Comparison of ENCODE assay signal across 8 cellular contexts in genomic region chr3:43544277-43544676, GRCh38.
A peak's percentile ranks its signal among the peaks of the same experiment; 100 is the strongest.
DNase-seq lines count a peak whose midpoint lies in the region; ATAC-seq, FAIRE-seq and TF ChIP-seq lines count a peak whose summit lies in the region.
"Not testable (repeated sequence)": the region's sequence is repeated elsewhere in the genome, so short reads cannot be mapped to it uniquely, and the experiment has no call there.

No MANE protein-coding gene starts in this region.

- not testable (repeated sequence) for H3K4me3 Mint-ChIP-seq in endothelial cell (ENCODE audit: unreplicated experiment)

- H3K27me3 Mint-ChIP-seq in endothelial cell (ENCODE audit: unreplicated experiment), result not testable (repeated sequence)

- CTCF ChIA-PET in AG04449 (lab: Yijun Ruan, JAX), result interaction anchor here (0.6 to 4.5 kb wide), 26 partner anchors 9 to 701 kb away, joined by 3 to 44 read pairs (median 4); no protein-coding TSS in a partner anchor
- CTCF ChIA-PET in GM10248 (lab: Yijun Ruan, JAX), result interaction anchor here (0.6 to 2.0 kb wide), 10 partner anchors 9 to 667 kb away, joined by 3 to 7 read pairs (median 4); no protein-coding TSS in a partner anchor

- not testable (repeated sequence) for H3K4me3 ChIP-seq in AG04449 (ENCODE audit: low read depth, low read length); LNCaP clone FGC (ENCODE audit: low read depth, low read length); psoas muscle

- not testable (repeated sequence) for H3K27ac Mint-ChIP-seq in endothelial cell (ENCODE audit: unreplicated experiment)

- not testable (repeated sequence) for H3K9me3 Mint-ChIP-seq in endothelial cell (ENCODE audit: unreplicated experiment)

- TF ChIP-seq CTCF in AG04449 (IDR thresholded peaks at IDR 0.05; ENCODE audit: insufficient read depth, low read length, missing control alignments) (peak; percentile 44), GM10248 (IDR thresholded peaks at IDR 0.05; ENCODE audit: control extremely low read depth, extremely low read depth, low read depth, missing control alignments) (peak; percentile 36), LNCaP clone FGC (IDR thresholded peaks at IDR 0.05; ENCODE audit: control insufficient read depth, extremely low read depth, insufficient read depth) (peak; percentile 45), VCaP (conservative IDR thresholded peaks at IDR 0.05) (peak; percentile 75), endothelial cell (IDR thresholded peaks at IDR 0.05; ENCODE audit: unreplicated experiment) (peak; percentile 82), psoas muscle (IDR thresholded peaks at IDR 0.05) (peak; percentile 72)

- peak; percentile 100 for FAIRE-seq in islet of Langerhans (lab: Jason Lieb, UNC)

- not testable (repeated sequence) for H3K36me3 Mint-ChIP-seq in endothelial cell (ENCODE audit: low read depth, unreplicated experiment)

- not testable (repeated sequence) for DNase-seq in AG04449 (ENCODE audit: low read depth, low spot score); endothelial cell (ENCODE audit: low spot score); psoas muscle
- DNase-seq in GM10248 (ENCODE audit: extremely low spot score) (peak; percentile 45), LNCaP clone FGC (ENCODE audit: low read depth) (peak; percentile 17), NCI-H82 treated with DMSO at 0.1 percent for 48 hours (lab: John Stamatoyannopoulos, UW; ENCODE audit: unreplicated experiment) (peak; percentile 0)

- not testable (repeated sequence) for H3K4me1 Mint-ChIP-seq in endothelial cell (ENCODE audit: unreplicated experiment)

- H3K27me3 ChIP-seq in psoas muscle (ENCODE audit: insufficient read depth in 3 of 3, low read length in 2 of 3), result not testable (repeated sequence)

- POLR2A ChIA-PET in AG04449 (lab: Yijun Ruan, JAX); GM10248 (lab: Yijun Ruan, JAX): not testable (repeated sequence)

- not testable (repeated sequence) for H3K36me3 ChIP-seq in psoas muscle (ENCODE audit: insufficient read depth in 1 of 2, low read depth in 1 of 2)

- WGBS in psoas muscle, 3 donors, result 97 to 99% (median 97%) methylated on average over 3 of the region's 3 CpGs

- not testable (repeated sequence) for H3K4me1 ChIP-seq in psoas muscle

- H3K27ac ChIP-seq in VCaP, psoas muscle: not testable (repeated sequence)

- intact Hi-C loops in psoas muscle (cut with DNase I), result loop anchor here (10.0 kb wide), 3 partner anchors 151 to 571 kb away; partner anchors contain the start of gene ABHD5 (in 1 of the 2)

- not testable (repeated sequence) for H3K9me3 ChIP-seq in psoas muscle

- ATAC-seq in psoas muscle, result peak in 3 of 4 donors; percentile 42 to 76 (median 55)
